Comparison of ENCODE assay signal across 8 cellular contexts in genomic region chr5:173707392-173707791, GRCh38.
DNase-seq lines count a peak whose midpoint lies in the region; ATAC-seq, FAIRE-seq and TF ChIP-seq lines count a peak whose summit lies in the region.

No MANE protein-coding gene starts in this region.

- no peak for FAIRE-seq in kidney (lab: Jason Lieb, UNC)

- peak; percentile 54 for DNase-seq in ELR (ENCODE audit: low read depth)
- peak; percentile 63 for DNase-seq in SK-N-DZ (ENCODE audit: low spot score)
- peak; percentile 79 for DNase-seq in kidney
- no peak for DNase-seq in activated CD4-positive, alpha-beta memory T cell treated with anti-CD3 and anti-CD28 coated beads for 36 hours
- DNase-seq in HEK293T (ENCODE audit: extremely low spot score) = no peak
- DNase-seq in spleen = no peak
- DNase-seq in smooth muscle cell (lab: John Stamatoyannopoulos, UW; ENCODE audit: unreplicated experiment) = no peak

- H3K9me3 ChIP-seq in kidney (ENCODE audit: control insufficient read depth in 1 of 2, low read length in 2 of 2) (no peaks in the 10 kb centered on the region), spleen (no peaks in the 10 kb centered on the region), smooth muscle cell (replicated peaks; ENCODE audit: low read depth) (no peaks in the 10 kb centered on the region)

- POLR2A ChIA-PET in activated CD4-positive, alpha-beta memory T cell treated with anti-CD3 and anti-CD28 coated beads for 36 hours (lab: Charles Lee) = no interaction called here
- POLR2A ChIA-PET in HEK293T (lab: Yijun Ruan, JAX) = no interaction called here

- TF ChIP-seq POLR2A in spleen (IDR thresholded peaks at IDR 0.05) = no peak

- H3F3A ChIP-seq in smooth muscle cell (ENCODE audit: low read depth) = no peaks in the 10 kb centered on the region

- H3K9ac ChIP-seq in kidney (ENCODE audit: low read length in 2 of 2) (no peak overlapping the region), smooth muscle cell (ENCODE audit: low read depth) (no peak overlapping the region)

- CTCF ChIA-PET in activated CD4-positive, alpha-beta memory T cell treated with anti-CD3 and anti-CD28 coated beads for 36 hours (lab: Charles Lee) = no interaction called here
- CTCF ChIA-PET in HEK293T (lab: Yijun Ruan, JAX) = no interaction called here

- H3K4me1 Mint-ChIP-seq in activated CD4-positive, alpha-beta memory T cell treated with anti-CD3 and anti-CD28 coated beads for 36 hours (ENCODE audit: low read depth) = no peaks in the 10 kb centered on the region

- no peak overlapping the region for H3K4me2 ChIP-seq in smooth muscle cell

- H3K36me3 ChIP-seq in kidney (ENCODE audit: control insufficient read depth in 1 of 2, insufficient read depth in 2 of 2, low read length in 2 of 2) (no peaks in the 10 kb centered on the region), spleen (no peaks in the 10 kb centered on the region), smooth muscle cell (ENCODE audit: low read depth) (no peaks in the 10 kb centered on the region)

- no peaks in the 10 kb centered on the region for H4K20me1 ChIP-seq in smooth muscle cell (ENCODE audit: low read depth)

- ATAC-seq in HG02571 (IDR thresholded peaks at IDR 0.05; ENCODE audit: unreplicated experiment) = peak; percentile 77

- H3K36me3 Mint-ChIP-seq in activated CD4-positive, alpha-beta memory T cell treated with anti-CD3 and anti-CD28 coated beads for 36 hours = no peaks in the 10 kb centered on the region

- H3K9me3 Mint-ChIP-seq in activated CD4-positive, alpha-beta memory T cell treated with anti-CD3 and anti-CD28 coated beads for 36 hours = no peaks in the 10 kb centered on the region

- no peaks in the 10 kb centered on the region for H3K27me3 Mint-ChIP-seq in activated CD4-positive, alpha-beta memory T cell treated with anti-CD3 and anti-CD28 coated beads for 36 hours

- no peaks in the 10 kb centered on the region for H3K79me2 ChIP-seq in smooth muscle cell (ENCODE audit: low read depth)

- H3K4me1 ChIP-seq in kidney (ENCODE audit: control insufficient read depth in 1 of 2, insufficient read depth in 1 of 2, low read depth in 1 of 2, low read length in 2 of 2) = peaks cover 14 to 15% of the 10 kb centered on the region in 2 donors
- peaks cover 0 to 21% (median 10%) of the 10 kb centered on the region in 6 donors for H3K4me1 ChIP-seq in spleen
- H3K4me1 ChIP-seq in smooth muscle cell (ENCODE audit: low read depth) = no peaks in the 10 kb centered on the region

- H3K27ac ChIP-seq in kidney (ENCODE audit: low read depth in 2 of 2, low read length in 2 of 2) (no peak overlapping the region), spleen (no peak overlapping the region), smooth muscle cell (ENCODE audit: low read depth) (no peak overlapping the region)

- intact Hi-C loops in kidney (cut with DNase I) (no loop called here), spleen (cut with DNase I; ENCODE audit: low total_unique reads) (no loop called here)
- intact Hi-C loops in activated CD4-positive, alpha-beta memory T cell treated with anti-CD3 and anti-CD28 coated beads for 36 hours (cut with micrococcal nuclease) = no loop called here

- TF ChIP-seq CTCF in kidney (IDR thresholded peaks at IDR 0.05; ENCODE audit: borderline replicate concordance, extremely low read depth, insufficient read depth) (no peak), spleen (IDR thresholded peaks at IDR 0.05 in 8 of 11, conservative IDR thresholded peaks at IDR 0.05 in 3 of 11) (no peak), smooth muscle cell (IDR thresholded peaks at IDR 0.05; ENCODE audit: borderline replicate concordance, insufficient read depth, poor library complexity, severe bottlenecking) (no peak)

- no peaks in the 10 kb centered on the region for H3K27me3 ChIP-seq in spleen (replicated peaks in 1 of 7)
- no peaks in the 10 kb centered on the region for H3K27me3 ChIP-seq in smooth muscle cell (ENCODE audit: low read depth)

- no peak overlapping the region for H3K4me3 Mint-ChIP-seq in activated CD4-positive, alpha-beta memory T cell treated with anti-CD3 and anti-CD28 coated beads for 36 hours

- H3K4me3 ChIP-seq in kidney (ENCODE audit: low read length in 2 of 2) = no peak overlapping the region
- H3K4me3 ChIP-seq in spleen = no peak overlapping the region
- no peak overlapping the region for H3K4me3 ChIP-seq in smooth muscle cell

- H3K27ac Mint-ChIP-seq in activated CD4-positive, alpha-beta memory T cell treated with anti-CD3 and anti-CD28 coated beads for 36 hours = no peak overlapping the region

- H2AFZ ChIP-seq in smooth muscle cell (ENCODE audit: low read depth) = no peak overlapping the region

- 53 to 65% (median 61%) methylated on average over 4 of the region's 4 CpGs for WGBS in spleen, 5 donors
- WGBS in smooth muscle cell (ENCODE audit: low lambda C conversion rate) = 71% methylated on average over 4 of the region's 4 CpGs

TF ChIP-seq in HEK293T, 16 proteins besides CTCF, POLR2A, EP300 and RAD21:
- TF ChIP-seq HDGF (IDR thresholded peaks at IDR 0.05; ENCODE audit: borderline replicate concordance) = no peak
- no peak for TF ChIP-seq FOXA1 (IDR thresholded peaks at IDR 0.05)
- no peak for TF ChIP-seq L3MBTL2 (conservative IDR thresholded peaks at IDR 0.05)
- TF ChIP-seq SUZ12 (IDR thresholded peaks at IDR 0.05) = no peak
- no peak for TF ChIP-seq ZNF384 (IDR thresholded peaks at IDR 0.05)
- no peak for TF ChIP-seq TARDBP (IDR thresholded peaks at IDR 0.05)
- no peak for TF ChIP-seq BHLHE40 (IDR thresholded peaks at IDR 0.05; ENCODE audit: borderline replicate concordance)
- TF ChIP-seq PKNOX1 (IDR thresholded peaks at IDR 0.05) = no peak
- no peak for TF ChIP-seq CTBP1 (IDR thresholded peaks at IDR 0.05; ENCODE audit: borderline replicate concordance)
- TF ChIP-seq NFRKB (IDR thresholded peaks at IDR 0.05) = no peak
- TF ChIP-seq FOXM1 (IDR thresholded peaks at IDR 0.05; ENCODE audit: borderline replicate concordance) = no peak
- TF ChIP-seq ARNT (IDR thresholded peaks at IDR 0.05) = no peak
- no peak for TF ChIP-seq FOXK2 (IDR thresholded peaks at IDR 0.05)
- TF ChIP-seq SP1 (IDR thresholded peaks at IDR 0.05) = no peak
- no peak for TF ChIP-seq LEF1 (IDR thresholded peaks at IDR 0.05; ENCODE audit: borderline replicate concordance)
- TF ChIP-seq ELF4 (IDR thresholded peaks at IDR 0.05) = no peak

Comparison
In these comparisons a context has a peak if more than half of its experiments do, and no peak if none do; other contexts are left out.
1. DNase-seq: peak in ELR (single experiment), SK-N-DZ (single experiment) and kidney (single experiment); none in activated CD4-positive, alpha-beta memory T cell treated with anti-CD3 and anti-CD28 coated beads for 36 hours (single experiment), HEK293T (single experiment), spleen (single experiment) and smooth muscle cell (single experiment).